ENCODE assay signal across 1 cellular context in the genomic region with DNA sequence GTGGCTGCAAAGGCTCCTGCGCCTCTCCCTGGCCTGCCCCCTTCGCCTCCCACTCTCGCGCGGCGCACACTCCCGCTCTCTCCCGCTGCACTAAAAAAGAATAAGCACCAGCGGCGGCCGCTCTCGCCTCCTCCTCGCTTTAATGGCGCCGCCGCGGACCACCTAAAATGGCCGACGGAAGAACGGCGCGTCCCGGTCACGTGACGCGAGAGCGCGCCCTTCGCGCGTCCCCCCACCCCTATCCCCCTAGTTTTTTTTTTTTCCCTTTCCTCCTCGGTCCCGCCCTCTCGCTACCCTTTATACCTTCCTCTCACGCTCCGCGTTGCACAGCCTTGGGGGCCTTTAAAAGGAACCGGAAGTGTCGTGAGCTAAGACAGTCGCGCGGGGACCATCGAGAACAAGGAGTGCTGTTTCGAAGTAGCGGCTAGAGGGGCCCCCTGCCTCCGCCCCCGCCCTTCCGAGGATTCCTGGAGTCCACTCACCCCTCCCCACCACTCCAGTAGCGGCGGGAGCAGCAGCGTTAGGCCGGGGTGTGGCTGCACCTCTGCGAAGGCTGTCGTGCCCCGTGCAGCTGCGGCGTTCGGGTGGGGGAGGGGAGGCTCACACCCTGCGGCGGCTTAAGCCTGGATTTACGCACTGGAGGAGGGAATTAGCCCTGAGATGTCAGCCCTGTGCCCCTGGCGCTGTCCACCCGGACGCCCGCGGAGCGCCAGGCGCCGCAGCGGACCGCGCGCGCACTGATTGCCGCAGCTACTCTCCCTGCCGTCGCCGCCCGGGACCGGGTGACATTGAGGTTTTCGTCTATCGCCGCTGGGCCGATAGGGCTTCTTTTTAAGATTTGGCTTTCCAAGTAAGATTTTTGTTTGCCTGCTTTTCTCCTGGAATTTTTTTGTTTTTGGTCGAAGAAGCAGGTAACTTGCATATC.
A peak's percentile ranks its signal among the peaks of the same experiment; 100 is the strongest.
TF ChIP-seq lines count a peak whose summit lies in the region.

A gene with protein sequence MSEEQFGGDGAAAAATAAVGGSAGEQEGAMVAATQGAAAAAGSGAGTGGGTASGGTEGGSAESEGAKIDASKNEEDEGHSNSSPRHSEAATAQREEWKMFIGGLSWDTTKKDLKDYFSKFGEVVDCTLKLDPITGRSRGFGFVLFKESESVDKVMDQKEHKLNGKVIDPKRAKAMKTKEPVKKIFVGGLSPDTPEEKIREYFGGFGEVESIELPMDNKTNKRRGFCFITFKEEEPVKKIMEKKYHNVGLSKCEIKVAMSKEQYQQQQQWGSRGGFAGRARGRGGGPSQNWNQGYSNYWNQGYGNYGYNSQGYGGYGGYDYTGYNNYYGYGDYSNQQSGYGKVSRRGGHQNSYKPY (minus strand): TSS at position 176 of the 925 bp plus-strand sequence. CDS start 313 bp downstream, outside the sequence.

TF ChIP-seq in HepG2, 621 proteins besides CTCF, POLR2A, EP300 and RAD21 (continued from another document and continues in another):
- TF ChIP-seq SP2 (CRISPR knock-in tag; IDR thresholded peaks at IDR 0.05): peak; percentile 55; the same call in 1 of the 2 replicates
- no peak for TF ChIP-seq PLRG1 (conservative IDR thresholded peaks at IDR 0.05)
- TF ChIP-seq, protein P1, sequence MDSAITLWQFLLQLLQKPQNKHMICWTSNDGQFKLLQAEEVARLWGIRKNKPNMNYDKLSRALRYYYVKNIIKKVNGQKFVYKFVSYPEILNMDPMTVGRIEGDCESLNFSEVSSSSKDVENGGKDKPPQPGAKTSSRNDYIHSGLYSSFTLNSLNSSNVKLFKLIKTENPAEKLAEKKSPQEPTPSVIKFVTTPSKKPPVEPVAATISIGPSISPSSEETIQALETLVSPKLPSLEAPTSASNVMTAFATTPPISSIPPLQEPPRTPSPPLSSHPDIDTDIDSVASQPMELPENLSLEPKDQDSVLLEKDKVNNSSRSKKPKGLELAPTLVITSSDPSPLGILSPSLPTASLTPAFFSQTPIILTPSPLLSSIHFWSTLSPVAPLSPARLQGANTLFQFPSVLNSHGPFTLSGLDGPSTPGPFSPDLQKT (CRISPR knock-in tag; IDR thresholded peaks at IDR 0.05; ENCODE audit: borderline replicate concordance): no peak
- peak; percentile 70; the same call in 1 of the 2 replicates for TF ChIP-seq SMYD3 (CRISPR knock-in tag; IDR thresholded peaks at IDR 0.05)
- no peak; the same call in 1 of the 2 replicates for TF ChIP-seq POLR2AphosphoS2 (IDR thresholded peaks at IDR 0.05; ENCODE audit: low read depth, low read length)
- TF ChIP-seq ZBTB7B (CRISPR knock-in tag; IDR thresholded peaks at IDR 0.05): no peak; the same call in 1 of the 2 replicates
- peak; percentile 59; the same call in 1 of the 2 replicates for TF ChIP-seq ZNF773 (CRISPR knock-in tag; IDR thresholded peaks at IDR 0.05; ENCODE audit: borderline replicate concordance)
- TF ChIP-seq ZNF337 (CRISPR knock-in tag; IDR thresholded peaks at IDR 0.05; ENCODE audit: borderline replicate concordance, low read depth): 0 out of 2 replicates have a peak, but pooled peaks have one; percentile 73
- TF ChIP-seq PCBP2 (optimal IDR thresholded peaks at IDR 0.05; ENCODE audit: low read depth, low read length, poor library complexity, severe bottlenecking): no peak
- peak; percentile 89; the same call in 1 of the 2 replicates for TF ChIP-seq ZFP90 (CRISPR knock-in tag; IDR thresholded peaks at IDR 0.05; ENCODE audit: borderline replicate concordance)
- no peak; the same call in 1 of the 2 replicates for TF ChIP-seq JDP2 (CRISPR knock-in tag; IDR thresholded peaks at IDR 0.05; ENCODE audit: borderline replicate concordance)
- peak; percentile 97 for TF ChIP-seq YEATS4 (CRISPR knock-in tag; IDR thresholded peaks at IDR 0.05; ENCODE audit: borderline replicate concordance)
- TF ChIP-seq ZBTB7A (CRISPR knock-in tag; IDR thresholded peaks at IDR 0.05): peak; percentile 66; the same call in 1 of the 2 replicates
- TF ChIP-seq SKI (IDR thresholded peaks at IDR 0.05; ENCODE audit: partially characterized antibody): peak; percentile 82
- TF ChIP-seq CBX2 (IDR thresholded peaks at IDR 0.05; ENCODE audit: low read depth, low read length): no peak
- peak; percentile 95; the same call in 1 of the 2 replicates for TF ChIP-seq CBX2 (CRISPR knock-in tag; IDR thresholded peaks at IDR 0.05; ENCODE audit: low read depth)
- TF ChIP-seq NFE2L1 (CRISPR knock-in tag; IDR thresholded peaks at IDR 0.05; ENCODE audit: borderline replicate concordance): no peak
- peak; percentile 97; the same call in 1 of the 2 replicates for TF ChIP-seq ZNF350 (CRISPR knock-in tag; IDR thresholded peaks at IDR 0.05; ENCODE audit: borderline replicate concordance, low read depth)
- no peak for TF ChIP-seq IRX3 (CRISPR knock-in tag; IDR thresholded peaks at IDR 0.05; ENCODE audit: borderline replicate concordance, low read depth)
- TF ChIP-seq SPEN (CRISPR knock-in tag; IDR thresholded peaks at IDR 0.05; ENCODE audit: low read depth): peak; percentile 91
- TF ChIP-seq ZNF124 (CRISPR knock-in tag; IDR thresholded peaks at IDR 0.05): peak; percentile 67; the same call in 1 of the 2 replicates
- TF ChIP-seq, protein P2, sequence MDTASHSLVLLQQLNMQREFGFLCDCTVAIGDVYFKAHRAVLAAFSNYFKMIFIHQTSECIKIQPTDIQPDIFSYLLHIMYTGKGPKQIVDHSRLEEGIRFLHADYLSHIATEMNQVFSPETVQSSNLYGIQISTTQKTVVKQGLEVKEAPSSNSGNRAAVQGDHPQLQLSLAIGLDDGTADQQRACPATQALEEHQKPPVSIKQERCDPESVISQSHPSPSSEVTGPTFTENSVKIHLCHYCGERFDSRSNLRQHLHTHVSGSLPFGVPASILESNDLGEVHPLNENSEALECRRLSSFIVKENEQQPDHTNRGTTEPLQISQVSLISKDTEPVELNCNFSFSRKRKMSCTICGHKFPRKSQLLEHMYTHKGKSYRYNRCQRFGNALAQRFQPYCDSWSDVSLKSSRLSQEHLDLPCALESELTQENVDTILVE (CRISPR knock-in tag; IDR thresholded peaks at IDR 0.05): peak; percentile 97
- TF ChIP-seq MIER3 (CRISPR knock-in tag; IDR thresholded peaks at IDR 0.05; ENCODE audit: borderline replicate concordance): peak; percentile 64; the same call in 1 of the 2 replicates
- TF ChIP-seq, protein P3, sequence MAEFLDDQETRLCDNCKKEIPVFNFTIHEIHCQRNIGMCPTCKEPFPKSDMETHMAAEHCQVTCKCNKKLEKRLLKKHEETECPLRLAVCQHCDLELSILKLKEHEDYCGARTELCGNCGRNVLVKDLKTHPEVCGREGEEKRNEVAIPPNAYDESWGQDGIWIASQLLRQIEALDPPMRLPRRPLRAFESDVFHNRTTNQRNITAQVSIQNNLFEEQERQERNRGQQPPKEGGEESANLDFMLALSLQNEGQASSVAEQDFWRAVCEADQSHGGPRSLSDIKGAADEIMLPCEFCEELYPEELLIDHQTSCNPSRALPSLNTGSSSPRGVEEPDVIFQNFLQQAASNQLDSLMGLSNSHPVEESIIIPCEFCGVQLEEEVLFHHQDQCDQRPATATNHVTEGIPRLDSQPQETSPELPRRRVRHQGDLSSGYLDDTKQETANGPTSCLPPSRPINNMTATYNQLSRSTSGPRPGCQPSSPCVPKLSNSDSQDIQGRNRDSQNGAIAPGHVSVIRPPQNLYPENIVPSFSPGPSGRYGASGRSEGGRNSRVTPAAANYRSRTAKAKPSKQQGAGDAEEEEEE (CRISPR knock-in tag; IDR thresholded peaks at IDR 0.05; ENCODE audit: borderline replicate concordance): no peak; the same call in 1 of the 2 replicates
- TF ChIP-seq SRF (IDR thresholded peaks at IDR 0.05; ENCODE audit: low read depth, low read length): peak; percentile 56; the same call in 1 of the 2 replicates
- TF ChIP-seq, protein P4, sequence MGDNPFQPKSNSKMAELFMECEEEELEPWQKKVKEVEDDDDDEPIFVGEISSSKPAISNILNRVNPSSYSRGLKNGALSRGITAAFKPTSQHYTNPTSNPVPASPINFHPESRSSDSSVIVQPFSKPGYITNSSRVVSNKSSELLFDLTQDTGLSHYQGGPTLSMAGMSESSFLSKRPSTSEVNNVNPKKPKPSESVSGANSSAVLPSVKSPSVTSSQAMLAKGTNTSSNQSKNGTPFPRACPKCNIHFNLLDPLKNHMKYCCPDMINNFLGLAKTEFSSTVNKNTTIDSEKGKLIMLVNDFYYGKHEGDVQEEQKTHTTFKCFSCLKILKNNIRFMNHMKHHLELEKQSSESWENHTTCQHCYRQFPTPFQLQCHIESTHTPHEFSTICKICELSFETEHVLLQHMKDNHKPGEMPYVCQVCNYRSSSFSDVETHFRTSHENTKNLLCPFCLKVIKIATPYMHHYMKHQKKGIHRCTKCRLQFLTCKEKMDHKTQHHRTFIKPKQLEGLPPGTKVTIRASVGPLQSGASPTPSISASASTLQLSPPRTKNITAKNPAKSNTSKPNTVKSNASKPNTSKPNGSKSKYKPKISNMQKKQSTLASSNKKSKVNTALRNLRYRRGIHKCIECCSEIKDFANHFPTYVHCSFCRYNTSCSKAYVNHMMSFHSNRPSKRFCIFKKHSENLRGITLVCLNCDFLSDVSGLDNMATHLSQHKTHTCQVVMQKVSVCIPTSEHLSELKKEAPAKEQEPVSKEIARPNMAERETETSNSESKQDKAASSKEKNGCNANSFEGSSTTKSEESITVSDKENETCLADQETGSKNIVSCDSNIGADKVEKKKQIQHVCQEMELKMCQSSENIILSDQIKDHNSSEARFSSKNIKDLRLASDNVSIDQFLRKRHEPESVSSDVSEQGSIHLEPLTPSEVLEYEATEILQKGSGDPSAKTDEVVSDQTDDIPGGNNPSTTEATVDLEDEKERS (CRISPR knock-in tag; IDR thresholded peaks at IDR 0.05): peak; percentile 60; the same call in 1 of the 2 replicates
- 0 out of 2 replicates have a peak, but pooled peaks have one; percentile 29 for TF ChIP-seq ZFP62 (CRISPR knock-in tag; IDR thresholded peaks at IDR 0.05)
- TF ChIP-seq ZNF674 (CRISPR knock-in tag; IDR thresholded peaks at IDR 0.05; ENCODE audit: low read depth): no peak; the same call in 1 of the 2 replicates
- TF ChIP-seq TOE1 (CRISPR knock-in tag; IDR thresholded peaks at IDR 0.05): peak; percentile 69; the same call in 1 of the 2 replicates
- peak; percentile 81 for TF ChIP-seq CBX1 (IDR thresholded peaks at IDR 0.05; ENCODE audit: low read depth)
- TF ChIP-seq HIVEP1 (CRISPR knock-in tag; IDR thresholded peaks at IDR 0.05): peak; percentile 72
- peak; percentile 84; the same call in 1 of the 2 replicates for TF ChIP-seq ZSCAN31 (CRISPR knock-in tag; IDR thresholded peaks at IDR 0.05; ENCODE audit: low read depth)
- peak; percentile 34 for TF ChIP-seq STAG1 (CRISPR knock-in tag; IDR thresholded peaks at IDR 0.05)
- TF ChIP-seq, protein P5, sequence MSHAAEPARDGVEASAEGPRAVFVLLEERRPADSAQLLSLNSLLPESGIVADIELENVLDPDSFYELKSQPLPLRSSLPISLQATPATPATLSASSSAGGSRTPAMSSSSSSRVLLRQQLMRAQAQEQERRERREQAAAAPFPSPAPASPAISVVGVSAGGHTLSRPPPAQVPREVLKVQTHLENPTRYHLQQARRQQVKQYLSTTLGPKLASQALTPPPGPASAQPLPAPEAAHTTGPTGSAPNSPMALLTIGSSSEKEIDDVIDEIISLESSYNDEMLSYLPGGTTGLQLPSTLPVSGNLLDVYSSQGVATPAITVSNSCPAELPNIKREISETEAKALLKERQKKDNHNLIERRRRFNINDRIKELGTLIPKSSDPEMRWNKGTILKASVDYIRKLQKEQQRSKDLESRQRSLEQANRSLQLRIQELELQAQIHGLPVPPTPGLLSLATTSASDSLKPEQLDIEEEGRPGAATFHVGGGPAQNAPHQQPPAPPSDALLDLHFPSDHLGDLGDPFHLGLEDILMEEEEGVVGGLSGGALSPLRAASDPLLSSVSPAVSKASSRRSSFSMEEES (CRISPR knock-in tag; IDR thresholded peaks at IDR 0.05): peak; percentile 67
- TF ChIP-seq PHF8 (CRISPR knock-in tag; IDR thresholded peaks at IDR 0.05): peak; percentile 80
- peak; percentile 54 for TF ChIP-seq AGO1 (IDR thresholded peaks at IDR 0.05; ENCODE audit: low read depth, low read length, poor library complexity, severe bottlenecking)
- TF ChIP-seq, protein P6, sequence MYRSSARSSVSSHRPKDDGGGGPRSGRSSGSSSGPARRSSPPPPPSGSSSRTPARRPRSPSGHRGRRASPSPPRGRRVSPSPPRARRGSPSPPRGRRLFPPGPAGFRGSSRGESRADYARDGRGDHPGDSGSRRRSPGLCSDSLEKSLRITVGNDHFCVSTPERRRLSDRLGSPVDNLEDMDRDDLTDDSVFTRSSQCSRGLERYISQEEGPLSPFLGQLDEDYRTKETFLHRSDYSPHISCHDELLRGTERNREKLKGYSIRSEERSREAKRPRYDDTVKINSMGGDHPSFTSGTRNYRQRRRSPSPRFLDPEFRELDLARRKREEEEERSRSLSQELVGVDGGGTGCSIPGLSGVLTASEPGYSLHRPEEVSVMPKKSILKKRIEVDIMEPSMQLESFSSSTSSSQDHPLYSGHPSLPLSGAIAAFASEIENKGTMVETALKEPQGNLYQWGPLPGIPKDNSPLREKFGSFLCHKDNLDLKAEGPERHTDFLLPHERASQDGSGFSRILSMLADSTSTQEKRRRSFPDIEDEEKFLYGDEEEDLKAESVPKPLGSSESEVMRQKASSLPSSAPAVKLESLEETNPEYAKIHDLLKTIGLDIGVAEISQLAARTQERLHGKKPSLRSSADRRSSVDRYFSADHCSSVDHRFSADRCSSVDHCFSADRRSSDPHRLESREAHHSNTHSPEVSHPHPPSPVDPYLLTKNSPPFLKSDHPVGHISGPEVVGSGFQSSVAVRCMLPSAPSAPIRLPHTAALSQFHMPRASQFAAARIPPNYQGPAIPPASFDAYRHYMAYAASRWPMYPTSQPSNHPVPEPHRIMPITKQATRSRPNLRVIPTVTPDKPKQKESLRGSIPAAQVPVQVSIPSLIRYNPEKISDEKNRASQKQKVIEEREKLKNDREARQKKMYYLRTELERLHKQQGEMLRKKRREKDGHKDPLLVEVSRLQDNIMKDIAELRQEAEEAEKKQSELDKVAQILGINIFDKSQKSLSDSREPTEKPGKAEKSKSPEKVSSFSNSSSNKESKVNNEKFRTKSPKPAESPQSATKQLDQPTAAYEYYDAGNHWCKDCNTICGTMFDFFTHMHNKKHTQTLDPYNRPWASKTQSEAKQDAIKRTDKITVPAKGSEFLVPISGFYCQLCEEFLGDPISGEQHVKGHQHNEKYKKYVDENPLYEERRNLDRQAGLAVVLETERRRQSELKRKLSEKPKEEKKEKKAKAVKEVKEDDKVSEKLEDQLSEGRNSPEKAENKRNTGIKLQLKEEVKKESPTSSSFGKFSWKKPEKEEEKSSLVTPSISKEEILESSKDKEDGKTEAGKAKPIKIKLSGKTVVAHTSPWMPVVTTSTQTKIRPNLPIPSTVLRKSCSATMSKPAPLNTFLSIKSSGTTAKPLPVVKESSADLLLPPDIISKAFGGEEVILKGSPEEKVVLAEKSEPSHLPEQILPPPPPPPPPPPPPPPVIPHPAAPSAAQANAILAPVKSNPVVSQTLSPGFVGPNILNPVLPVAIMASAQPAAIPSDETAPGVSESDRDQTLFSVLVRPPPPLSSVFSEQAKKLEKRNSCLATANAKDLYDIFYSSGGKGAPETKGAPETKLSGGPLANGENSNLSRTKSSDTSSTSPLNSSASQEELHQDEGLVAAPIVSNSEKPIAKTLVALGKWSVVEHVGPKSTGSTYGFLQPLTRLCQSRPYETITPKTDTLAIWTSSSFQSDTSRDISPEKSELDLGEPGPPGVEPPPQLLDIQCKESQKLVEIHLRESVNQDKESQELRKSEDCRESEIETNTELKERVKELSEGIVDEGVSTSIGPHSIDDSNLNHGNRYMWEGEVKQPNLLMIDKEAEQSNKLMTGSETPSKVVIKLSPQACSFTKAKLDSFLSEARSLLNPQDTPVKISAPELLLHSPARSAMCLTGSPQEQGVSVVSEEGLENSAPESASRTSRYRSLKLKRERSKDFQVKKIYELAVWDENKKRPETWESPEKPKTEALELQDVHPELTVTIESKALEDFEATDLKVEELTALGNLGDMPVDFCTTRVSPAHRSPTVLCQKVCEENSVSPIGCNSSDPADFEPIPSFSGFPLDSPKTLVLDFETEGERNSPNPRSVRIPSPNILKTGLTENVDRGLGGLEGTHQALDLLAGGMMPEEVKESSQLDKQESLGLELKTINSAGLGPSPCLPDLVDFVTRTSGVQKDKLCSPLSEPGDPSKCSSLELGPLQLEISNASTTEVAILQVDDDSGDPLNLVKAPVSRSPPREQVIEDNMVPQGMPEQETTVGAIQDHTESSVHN (CRISPR knock-in tag; IDR thresholded peaks at IDR 0.05): peak; percentile 91
